Comparison of ENCODE assay signal across 6 cellular contexts in genomic region chr2:34486945-34487344, GRCh38.
"Had no signal": no experiment of that assay in that cellular context is flagged by ENCODE, and none has a peak within 500 bp of the region (broad histone marks: within the 10 kb centered on the region; RNA-seq: fewer than 3 reads in every experiment).

No MANE protein-coding gene starts in this region.

- ATAC-seq: HCT116 had no signal

- DNase-seq: GOT3, H7, HFFc6, IMR-90 had no signal

- H3K36me3 ChIP-seq: HAP-1 had no signal

- H3K9me3 ChIP-seq: HAP-1 had no signal

- H3K4me3 Mint-ChIP-seq: HFFc6 had no signal

- H3K27ac Mint-ChIP-seq: HFFc6 had no signal

- H3K4me1 ChIP-seq: HAP-1 had no signal

- H3K4me3 ChIP-seq: HAP-1 had no signal
